ENCODE assay signal across 8 cellular contexts in the genomic region with DNA sequence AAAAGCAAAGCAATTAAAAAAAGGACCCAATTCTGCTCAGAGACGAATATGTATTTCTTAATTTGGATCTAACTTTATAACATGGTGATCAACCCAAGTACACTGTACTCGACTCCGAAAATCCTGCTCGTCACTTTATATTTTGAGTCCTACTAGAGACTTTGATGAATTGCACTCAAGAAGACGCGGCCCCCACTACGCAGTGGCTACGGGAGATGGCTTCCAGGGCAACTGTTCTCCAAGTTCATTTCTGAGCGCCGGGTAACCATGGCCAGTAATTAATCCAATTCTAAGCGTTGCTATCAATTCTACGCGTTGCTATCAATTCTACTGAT. TPM values are rescaled to one million over a fixed set of nuclear protein-coding genes. Genes with fewer than 3 reads are reported as not detected.
DNase-seq lines count a peak whose midpoint lies in the region; ATAC-seq and TF ChIP-seq lines count a peak whose summit lies in the region.

No MANE protein-coding gene starts in this region.

- peak overlapping the region; percentile 41; the same call in 1 of the 2 replicates for H2BK120ac ChIP-seq in IMR-90 (ENCODE audit: low read depth, low read length)

- peaks cover 5% of the 10 kb centered on the region; the same call in 1 of the 2 replicates for H3K9me1 ChIP-seq in IMR-90 (ENCODE audit: insufficient read depth, low read length)

- no peaks in the 10 kb centered on the region for H3K9me3 ChIP-seq in IMR-90 (ENCODE audit: control insufficient read depth, insufficient read depth, low read length)

- CTCF ChIA-PET in IMR-90 (lab: Yijun Ruan, JAX): no interaction called here

- TF ChIP-seq POLR2A in IMR-90 (IDR thresholded peaks at IDR 0.05; ENCODE audit: low read depth, low read length): no peak

- H4K20me1 ChIP-seq in IMR-90 (ENCODE audit: insufficient read depth, low read length): peaks cover 10% of the 10 kb centered on the region

- TF ChIP-seq RAD21 in IMR-90 (IDR thresholded peaks at IDR 0.05; ENCODE audit: low read length): no peak

- peaks cover 1% of the 10 kb centered on the region for H3K27me3 Mint-ChIP-seq in activated T-cell treated with anti-CD3 and anti-CD28 coated beads, Interleukin-2, amount 50 U/mL, for 4 hours (ENCODE audit: low read depth)
- no peaks in the 10 kb centered on the region for H3K27me3 Mint-ChIP-seq in progenitor cell of endocrine pancreas

- H3K36me3 Mint-ChIP-seq in activated T-cell treated with anti-CD3 and anti-CD28 coated beads, Interleukin-2, amount 50 U/mL, for 4 hours (ENCODE audit: insufficient read depth): peaks cover 9% of the 10 kb centered on the region
- H3K36me3 Mint-ChIP-seq in progenitor cell of endocrine pancreas (ENCODE audit: insufficient read depth): peaks cover 22% of the 10 kb centered on the region

- peak overlapping the region; percentile 33; the same call in 2 of the 3 replicates for H2BK15ac ChIP-seq in IMR-90 (ENCODE audit: low read depth, low read length)

- peak overlapping the region; percentile 98 for H3K4me3 ChIP-seq in IMR-90 (ENCODE audit: insufficient read depth, low read depth, low read length)

- peak overlapping the region; percentile 74 for H3K18ac ChIP-seq in IMR-90 (ENCODE audit: low read depth, low read length)

- dilution Hi-C loops in IMR-90 (cut with HindIII; ENCODE audit: low sequenced_read_pairs, unreplicated experiment): no loop called here

- no TSS peak for BruUV-seq in IMR-90 (replicated peaks; lab: Mats Ljungman, UMichigan)

- peak overlapping the region; percentile 99 for H3K23ac ChIP-seq in IMR-90 (ENCODE audit: low read depth, low read length)

- H3K9me3 Mint-ChIP-seq in activated T-cell treated with anti-CD3 and anti-CD28 coated beads, Interleukin-2, amount 50 U/mL, for 4 hours: no peaks in the 10 kb centered on the region
- no peaks in the 10 kb centered on the region for H3K9me3 Mint-ChIP-seq in progenitor cell of endocrine pancreas (ENCODE audit: low read depth)

- H3K4me3 Mint-ChIP-seq in activated T-cell treated with anti-CD3 and anti-CD28 coated beads, Interleukin-2, amount 50 U/mL, for 4 hours: peak overlapping the region; percentile 92
- H3K4me3 Mint-ChIP-seq in progenitor cell of endocrine pancreas (ENCODE audit: low read depth): peak overlapping the region; percentile 90

- ATAC-seq in GM21723 (IDR thresholded peaks at IDR 0.05; ENCODE audit: unreplicated experiment) (peak; percentile 28), IMR-90 (ENCODE audit: low read depth) (peak; percentile 11)
- peak; percentile 3 to 5 for ATAC-seq in activated T-cell treated with anti-CD3 and anti-CD28 coated beads, Interleukin-2, amount 50 U/mL, for 4 hours

- DNase-seq in GM13976 (ENCODE audit: low spot score): peak; percentile 21
- DNase-seq in IMR-90: no peak
- no peak for DNase-seq in activated T-cell treated with anti-CD3 and anti-CD28 coated beads, Interleukin-2, amount 50 U/mL, for 4 hours
- DNase-seq in glomerular visceral epithelial cell (ENCODE audit: extremely low spot score): peak; percentile 42
- DNase-seq in progenitor cell of endocrine pancreas (ENCODE audit: low spot score, unreplicated experiment): no peak
- DNase-seq in NCI-H1105 (lab: John Stamatoyannopoulos, UW): no peak
- DNase-seq in epidermal melanocyte (ENCODE audit: insufficient read length, low spot score): no peak

- 0% methylated on average over 3 of the region's 13 CpGs; no CpG with 5 or more reads in 1 of the 2 experiments for WGBS in IMR-90 (ENCODE audit: extremely low coverage in 2 of 2, insufficient read length in 1 of 2), 2 experiments

- peak overlapping the region; percentile 86 for H3K4ac ChIP-seq in IMR-90 (ENCODE audit: low read depth, low read length)

- H2BK5ac ChIP-seq in IMR-90 (ENCODE audit: low read depth, low read length, poor library complexity, severe bottlenecking): peak overlapping the region; percentile 85

- peak overlapping the region; percentile 93 for H3K27ac ChIP-seq in IMR-90 (ENCODE audit: insufficient read depth, low read length)

- H3K4me1 ChIP-seq in IMR-90 (ENCODE audit: control insufficient read depth, insufficient read depth, low read length): no peaks in the 10 kb centered on the region; the same call in 1 of the 2 replicates

- peak overlapping the region; percentile 76; the same call in 1 of the 2 replicates for H3K56ac ChIP-seq in IMR-90 (ENCODE audit: extremely low read depth, insufficient read depth, low read length)

- peak overlapping the region; percentile 87 for H2AK9ac ChIP-seq in IMR-90 (replicated peaks; ENCODE audit: low read depth, low read length, poor library complexity)

- peaks cover 6 to 24% of the 10 kb centered on the region in 2 experiments; a peak in 3 of 4 replicates for H3K79me1 ChIP-seq in IMR-90 (ENCODE audit: low read depth in 1 of 2, low read length in 2 of 2)

- H4K91ac ChIP-seq in IMR-90 (ENCODE audit: insufficient read depth, low read depth, low read length): peak overlapping the region; percentile 69; the same call in 1 of the 2 replicates

- peaks cover 33% of the 10 kb centered on the region for H3K4me1 Mint-ChIP-seq in activated T-cell treated with anti-CD3 and anti-CD28 coated beads, Interleukin-2, amount 50 U/mL, for 4 hours (ENCODE audit: low read depth)
- H3K4me1 Mint-ChIP-seq in progenitor cell of endocrine pancreas (ENCODE audit: low read depth): peaks cover 6% of the 10 kb centered on the region

- H3K9ac ChIP-seq in IMR-90 (ENCODE audit: low read depth, low read length): peak overlapping the region; percentile 95

- POLR2A ChIA-PET in IMR-90 (lab: Charles Lee; ENCODE audit: unreplicated experiment): no interaction called here

- H3K4me2 ChIP-seq in IMR-90 (ENCODE audit: low read depth, low read length): peak overlapping the region; percentile 98

- TF ChIP-seq CTCF in GM13976 (IDR thresholded peaks at IDR 0.05; ENCODE audit: borderline replicate concordance, control extremely low read depth, extremely low read depth, insufficient read depth, missing control alignments) (no peak), IMR-90 (conservative IDR thresholded peaks at IDR 0.05; ENCODE audit: low read depth, low read length) (no peak), progenitor cell of endocrine pancreas (IDR thresholded peaks at IDR 0.05; ENCODE audit: unreplicated experiment) (no peak)

- peak overlapping the region; percentile 99 for H3K27ac Mint-ChIP-seq in progenitor cell of endocrine pancreas

- peak overlapping the region; percentile 94 for H2AFZ ChIP-seq in IMR-90 (replicated peaks; ENCODE audit: low read length, poor library complexity)

- peak overlapping the region; percentile 81 to 87 for H4K8ac ChIP-seq in IMR-90 (ENCODE audit: low read depth in 2 of 2, low read length in 2 of 2)

- H4K5ac ChIP-seq in IMR-90 (ENCODE audit: low read depth, low read length): peak overlapping the region; percentile 68

- H2BK20ac ChIP-seq in IMR-90 (ENCODE audit: low read depth, low read length): no peak overlapping the region

- peak overlapping the region; percentile 78; the same call in 1 of the 2 replicates for H2AK5ac ChIP-seq in IMR-90 (ENCODE audit: low read depth, low read length)

- peaks cover 4% of the 10 kb centered on the region for H3K36me3 ChIP-seq in IMR-90 (ENCODE audit: control insufficient read depth, insufficient read depth, low read length)

- peak overlapping the region; percentile 85 for H3K14ac ChIP-seq in IMR-90 (replicated peaks; ENCODE audit: low read depth, low read length)

- peaks cover 2% of the 10 kb centered on the region; the same call in 1 of the 2 replicates for H3K27me3 ChIP-seq in IMR-90 (ENCODE audit: control insufficient read depth, insufficient read depth, low read length)

- in situ Hi-C loops in GM13976 (cut with MboI; ENCODE audit: low sequenced_read_pairs, unreplicated experiment): no loop called here
- in situ Hi-C loops in IMR-90 (cut with MboI; ENCODE audit: low sequenced_read_pairs): no loop called here

- intact Hi-C loops in IMR-90 (cut with micrococcal nuclease): no loop called here

TF ChIP-seq in IMR-90, 13 proteins besides CTCF, POLR2A, EP300 and RAD21 (continues in another document):
- TF ChIP-seq RCOR1 (IDR thresholded peaks at IDR 0.05; ENCODE audit: insufficient replicate concordance, low read length) (no peak), NFE2L2 (IDR thresholded peaks at IDR 0.05; ENCODE audit: low read depth, low read length) (no peak)
- TF ChIP-seq, protein P1, sequence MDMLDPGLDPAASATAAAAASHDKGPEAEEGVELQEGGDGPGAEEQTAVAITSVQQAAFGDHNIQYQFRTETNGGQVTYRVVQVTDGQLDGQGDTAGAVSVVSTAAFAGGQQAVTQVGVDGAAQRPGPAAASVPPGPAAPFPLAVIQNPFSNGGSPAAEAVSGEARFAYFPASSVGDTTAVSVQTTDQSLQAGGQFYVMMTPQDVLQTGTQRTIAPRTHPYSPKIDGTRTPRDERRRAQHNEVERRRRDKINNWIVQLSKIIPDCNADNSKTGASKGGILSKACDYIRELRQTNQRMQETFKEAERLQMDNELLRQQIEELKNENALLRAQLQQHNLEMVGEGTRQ (IDR thresholded peaks at IDR 0.05; ENCODE audit: low read depth, low read length): no peak

RNA-seq across cellular contexts. Expression of gene SUPT20H, which starts 0.7 kb away (rescaled TPM):
- 44.4 and 46.6 TPM in 2 replicates for total RNA-seq in IMR-90 (2012; rRNA removed)
- polyA plus RNA-seq in IMR-90 (2012; rRNA removed): 49.5 and 55.1 TPM in 2 replicates
- polyA plus RNA-seq in IMR-90 (2012; cell fraction: cytosol; rRNA removed): 12.8 and 16.2 TPM in 2 replicates
- polyA plus RNA-seq in IMR-90 (2012; cell fraction: nucleus; rRNA removed; ENCODE audit: low replicate concordance): 24.5 and 102 TPM in 2 replicates
- total RNA-seq in activated T-cell treated with anti-CD3 and anti-CD28 coated beads, Interleukin-2, amount 50 U/mL, for 4 hours: 10 to 100 TPM; 44.4 to 51.8 (median 45.6) TPM
- 108 and 116 TPM in 2 replicates for total RNA-seq in progenitor cell of endocrine pancreas

RNA-seq across cellular contexts. Expression of gene CSNK1A1L, which starts 46.7 kb away (rescaled TPM):
- total RNA-seq in IMR-90 (2012; rRNA removed): not detected in 2 replicates
- not detected in 2 replicates for polyA plus RNA-seq in IMR-90 (2012; rRNA removed)
- polyA plus RNA-seq in IMR-90 (2012; cell fraction: cytosol; rRNA removed): not detected in 2 replicates
- not detected in 2 replicates for polyA plus RNA-seq in IMR-90 (2012; cell fraction: nucleus; rRNA removed; ENCODE audit: low replicate concordance)
- not detected for total RNA-seq in activated T-cell treated with anti-CD3 and anti-CD28 coated beads, Interleukin-2, amount 50 U/mL, for 4 hours
- not detected in 2 replicates for total RNA-seq in progenitor cell of endocrine pancreas

RNA-seq across cellular contexts. Expression of gene EXOSC8, which starts 58.2 kb away (rescaled TPM):
- total RNA-seq in IMR-90 (2012; rRNA removed): 29.8 and 31.7 TPM in 2 replicates
- polyA plus RNA-seq in IMR-90 (2012; rRNA removed): 34.0 and 40.1 TPM in 2 replicates
- polyA plus RNA-seq in IMR-90 (2012; cell fraction: cytosol; rRNA removed): 4.4 and 8.5 TPM in 2 replicates
- polyA plus RNA-seq in IMR-90 (2012; cell fraction: nucleus; rRNA removed; ENCODE audit: low replicate concordance): 6.5 and 39.2 TPM in 2 replicates
- 100 to 1,000 TPM; 123 to 153 (median 134) TPM for total RNA-seq in activated T-cell treated with anti-CD3 and anti-CD28 coated beads, Interleukin-2, amount 50 U/mL, for 4 hours
- 65.6 and 75.0 TPM in 2 replicates for total RNA-seq in progenitor cell of endocrine pancreas

RNA-seq across cellular contexts. Expression of gene ALG5, which starts 59.6 kb away (rescaled TPM):
- total RNA-seq in IMR-90 (2012; rRNA removed) (19.4 and 29.4 TPM in 2 replicates), progenitor cell of endocrine pancreas (29.2 and 34.6 TPM in 2 replicates)
- 20.4 and 21.9 TPM in 2 replicates for polyA plus RNA-seq in IMR-90 (2012; rRNA removed)
- polyA plus RNA-seq in IMR-90 (2012; cell fraction: cytosol; rRNA removed): 6.6 and 7.5 TPM in 2 replicates
- 2.3 and 14.2 TPM in 2 replicates for polyA plus RNA-seq in IMR-90 (2012; cell fraction: nucleus; rRNA removed; ENCODE audit: low replicate concordance)
- 10 to 100 TPM; 46.1 to 50.8 (median 49.3) TPM for total RNA-seq in activated T-cell treated with anti-CD3 and anti-CD28 coated beads, Interleukin-2, amount 50 U/mL, for 4 hours

Comparison
In these comparisons a context has a peak if more than half of its experiments do, and no peak if none do; other contexts are left out.
1. DNase-seq: peak in GM13976 (single experiment) and glomerular visceral epithelial cell (single experiment); none in IMR-90 (single experiment), activated T-cell treated with anti-CD3 and anti-CD28 coated beads, Interleukin-2, amount 50 U/mL, for 4 hours (single experiment), progenitor cell of endocrine pancreas (single experiment), NCI-H1105 (single experiment) and epidermal melanocyte (single experiment).
2. Peak in every context shown above with its lines, with median percentiles within 50 percentile points of each other: ATAC-seq.